8 cellular contexts compared by ENCODE assay signal in genomic region chr11:65498977-65499712, GRCh38. TPM values are rescaled to one million over a fixed set of nuclear protein-coding genes. Genes with fewer than 3 reads are reported as not detected.
DNase-seq lines count a peak whose midpoint lies in the region; ATAC-seq and TF ChIP-seq lines count a peak whose summit lies in the region.

Gene MALAT1 (plus strand): TSS chr11:65499045.

- no peak for TF ChIP-seq CTCF in colonic mucosa (IDR thresholded peaks at IDR 0.05)
- TF ChIP-seq CTCF in left lung (IDR thresholded peaks at IDR 0.05): no peak

- H3K27ac ChIP-seq in colonic mucosa (peak within 1 kb of the TSS; percentile 99), left lung (peak within 1 kb of the TSS; percentile 98 to 99)

- H3K9ac ChIP-seq in colonic mucosa (ENCODE audit: low read depth in 2 of 2, low read length in 2 of 2): peak within 1 kb of the TSS; percentile 99 to 100

- H3K36me3 ChIP-seq in colonic mucosa (no peaks in the 10 kb centered on the region), left lung (peaks cover 4 to 30% of the 10 kb centered on the region in 2 donors)

- peak; percentile 73 for DNase-seq in DMS53 treated with DMSO at 0.1 percent for 48 hours (lab: John Stamatoyannopoulos, UW; ENCODE audit: unreplicated experiment)
- DNase-seq in NCI-H524 treated with DMSO at 0.1 percent for 48 hours (lab: John Stamatoyannopoulos, UW): peak; percentile 73
- DNase-seq in activated CD4-positive, alpha-beta T cell treated with anti-CD3 and anti-CD28 coated beads for 48 hours: peak; percentile 95
- peak; percentile 97 for DNase-seq in colonic mucosa
- peak; percentile 93 to 94 for DNase-seq in left lung
- DNase-seq in stimulated activated CD4-positive, alpha-beta T cell treated with anti-CD3 and anti-CD28 coated beads, Interleukin-2, amount 100 ng/mL, for 24 hours: peak; percentile 92 to 95

- H3K9me3 ChIP-seq in colonic mucosa (no peaks in the 10 kb centered on the region), left lung (no peaks in the 10 kb centered on the region)

- no peaks in the 10 kb centered on the region for H3K4me1 ChIP-seq in colonic mucosa
- peaks cover 21 to 30% of the 10 kb centered on the region in 2 donors for H3K4me1 ChIP-seq in left lung

- H3K27me3 ChIP-seq in colonic mucosa: no peaks in the 10 kb centered on the region
- H3K27me3 ChIP-seq in left lung: no peaks in the 10 kb centered on the region

- peak; percentile 46 for ATAC-seq in HG03354 (IDR thresholded peaks at IDR 0.05; ENCODE audit: poor library complexity, severe bottlenecking, unreplicated experiment)
- ATAC-seq in left lung: peak; percentile 19
- no peak for ATAC-seq in GM21529 (IDR thresholded peaks at IDR 0.05; ENCODE audit: unreplicated experiment)

- H3K4me3 ChIP-seq in colonic mucosa (peak within 1 kb of the TSS; percentile 66), left lung (peak within 1 kb of the TSS; percentile 50 to 77)

- intact Hi-C loops in colonic mucosa (cut with DNase I): no loop called here
- intact Hi-C loops in left lung (cut with DNase I): loop anchor here in 1 of 2 donors (5.0 kb wide), 1 partner anchor 77 kb away; the partner anchor contains the start of gene NEAT1

RNA-seq across cellular contexts. Expression of gene MALAT1, which starts in this region (rescaled TPM):
- 1,000 to 10,000 TPM; 4,716 to 6,071 TPM for total RNA-seq in colonic mucosa
- over 10,000 TPM; 12,400 to 15,875 TPM for total RNA-seq in left lung
